13 cellular contexts compared by ENCODE assay signal in genomic region chr9:34025811-34026210, GRCh38.
"Had no signal": no experiment of that assay in that cellular context is flagged by ENCODE, and none has a peak within 500 bp of the region (broad histone marks: within the 10 kb centered on the region; RNA-seq: fewer than 3 reads in every experiment).

No MANE protein-coding gene starts in this region.

- ATAC-seq: right lobe of liver; SK-N-SH treated with all-trans-retinoic acid at 6 μM for 48 hours; stimulated activated naive B cell treated with anti-CD40 and anti-IgM and Interleukin-4, amounts not matched to agents 10 μg/mL and 1 μg/mL and 100 μg/mL, for 72 hours had no signal

- H3K36me3 ChIP-seq: neutrophil, right lobe of liver had no signal

- H3K27me3 ChIP-seq: brain microvascular endothelial cell, esophagus squamous epithelium, neutrophil, right lobe of liver had no signal

- H3K36me3 Mint-ChIP-seq: activated naive CD4-positive, alpha-beta T cell treated with anti-CD3 and anti-CD28 coated beads, Interleukin-2, amount 50 U/mL, for 24 hours had no signal

- H3K9me3 ChIP-seq: esophagus squamous epithelium, neutrophil, right lobe of liver had no signal

- DNase-seq: activated CD4-positive, alpha-beta T cell treated with anti-CD3 and anti-CD28 coated beads, Interleukin-2, amount 10 ng/mL, durations not matched to agents 24 days and 14 days; activated effector memory CD4-positive, alpha-beta T cell treated with Interleukin-2 at 50 U/mL for 16 hours; brain microvascular endothelial cell; esophagus squamous epithelium; foreskin fibroblast; kidney; stimulated activated CD4-positive, alpha-beta T cell treated with anti-CD3 and anti-CD28 coated beads, Interleukin-2, amount 100 ng/mL, for 24 hours; stimulated activated naive B cell treated with anti-CD40 and anti-IgM and Interleukin-4, amounts not matched to agents 10 μg/mL and 1 μg/mL and 100 μg/mL, for 72 hours had no signal

- H3K9me3 Mint-ChIP-seq: activated CD4-positive, alpha-beta T cell treated with anti-CD3 and anti-CD28 coated beads, Interleukin-2, amount 10 ng/mL, durations not matched to agents 24 days and 14 days; activated naive CD4-positive, alpha-beta T cell treated with anti-CD3 and anti-CD28 coated beads, Interleukin-2, amount 50 U/mL, for 24 hours; stimulated activated naive B cell treated with anti-CD40 and anti-IgM and Interleukin-4, amounts not matched to agents 10 μg/mL and 1 μg/mL and 100 μg/mL, for 72 hours; type B pancreatic cell had no signal

- H3K27ac Mint-ChIP-seq: activated CD4-positive, alpha-beta T cell treated with anti-CD3 and anti-CD28 coated beads, Interleukin-2, amount 10 ng/mL, durations not matched to agents 24 days and 14 days; activated naive CD4-positive, alpha-beta T cell treated with anti-CD3 and anti-CD28 coated beads, Interleukin-2, amount 50 U/mL, for 24 hours; stimulated activated naive B cell treated with anti-CD40 and anti-IgM and Interleukin-4, amounts not matched to agents 10 μg/mL and 1 μg/mL and 100 μg/mL, for 72 hours had no signal

- H3K4me1 ChIP-seq: right lobe of liver had no signal

- H3K27me3 Mint-ChIP-seq: activated CD4-positive, alpha-beta T cell treated with anti-CD3 and anti-CD28 coated beads, Interleukin-2, amount 10 ng/mL, durations not matched to agents 24 days and 14 days; activated naive CD4-positive, alpha-beta T cell treated with anti-CD3 and anti-CD28 coated beads, Interleukin-2, amount 50 U/mL, for 24 hours; stimulated activated naive B cell treated with anti-CD40 and anti-IgM and Interleukin-4, amounts not matched to agents 10 μg/mL and 1 μg/mL and 100 μg/mL, for 72 hours; type B pancreatic cell had no signal

- H3K4me3 Mint-ChIP-seq: activated CD4-positive, alpha-beta T cell treated with anti-CD3 and anti-CD28 coated beads, Interleukin-2, amount 10 ng/mL, durations not matched to agents 24 days and 14 days; activated naive CD4-positive, alpha-beta T cell treated with anti-CD3 and anti-CD28 coated beads, Interleukin-2, amount 50 U/mL, for 24 hours; stimulated activated naive B cell treated with anti-CD40 and anti-IgM and Interleukin-4, amounts not matched to agents 10 μg/mL and 1 μg/mL and 100 μg/mL, for 72 hours; type B pancreatic cell had no signal

- H3K27ac ChIP-seq: brain microvascular endothelial cell, esophagus squamous epithelium, neutrophil, right lobe of liver had no signal

- H3K4me3 ChIP-seq: esophagus squamous epithelium, right lobe of liver had no signal
